8 cellular contexts compared by ENCODE assay signal in genomic region chr16:25110392-25110947, GRCh38. TPM values are rescaled to one million over a fixed set of nuclear protein-coding genes. Genes with fewer than 3 reads are reported as not detected.
DNase-seq lines count a peak whose midpoint lies in the region; ATAC-seq, FAIRE-seq and TF ChIP-seq lines count a peak whose summit lies in the region.

No MANE protein-coding gene starts in this region.

- H3K4me3 ChIP-seq in Peyer's patch (peak overlapping the region; percentile 65 to 94 (median 74)), parathyroid adenoma (ENCODE audit: low read depth, low read length) (peak overlapping the region; percentile 67)

- peaks cover 0 to 51% (median 4%) of the 10 kb centered on the region in 4 donors for H3K4me1 ChIP-seq in Peyer's patch
- H3K4me1 ChIP-seq in parathyroid adenoma = peaks cover 11% of the 10 kb centered on the region

- H3K36me3 ChIP-seq in Peyer's patch (no peaks in the 10 kb centered on the region), parathyroid adenoma (ENCODE audit: control insufficient read depth, insufficient read depth, low read length) (no peaks in the 10 kb centered on the region)

- no peaks in the 10 kb centered on the region for H3K9me3 Mint-ChIP-seq in effector memory CD8-positive, alpha-beta T cell

- no peak for TF ChIP-seq CTCF in Peyer's patch (IDR thresholded peaks at IDR 0.05)
- no peak for TF ChIP-seq CTCF in parathyroid adenoma (IDR thresholded peaks at IDR 0.05)

- FAIRE-seq in frontal cortex (lab: Jason Lieb, UNC) = no peak

- H3K27me3 Mint-ChIP-seq in effector memory CD8-positive, alpha-beta T cell = no peaks in the 10 kb centered on the region

- peak overlapping the region; percentile 91 to 95 for H3K4me3 Mint-ChIP-seq in effector memory CD8-positive, alpha-beta T cell

- peak overlapping the region; percentile 96 for H2AFZ ChIP-seq in parathyroid adenoma

- H3K79me2 ChIP-seq in parathyroid adenoma = peaks cover 29% of the 10 kb centered on the region

- H3K27ac ChIP-seq in Peyer's patch (peak overlapping the region; percentile 71 to 96 (median 81)), parathyroid adenoma (no peak overlapping the region)

- H3K4me2 ChIP-seq in parathyroid adenoma (ENCODE audit: low read length) = no peak overlapping the region

- H3K9me3 ChIP-seq in Peyer's patch (no peaks in the 10 kb centered on the region), parathyroid adenoma (ENCODE audit: control insufficient read depth, low read length) (no peaks in the 10 kb centered on the region)

- H3K27me3 ChIP-seq in Peyer's patch = no peaks in the 10 kb centered on the region
- H3K27me3 ChIP-seq in parathyroid adenoma (ENCODE audit: control insufficient read depth, insufficient read depth, low read length) = no peaks in the 10 kb centered on the region

- H3K4me1 Mint-ChIP-seq in effector memory CD8-positive, alpha-beta T cell (ENCODE audit: low read depth in 2 of 2) = peaks cover 44 to 63% of the 10 kb centered on the region in 2 donors

- H3K27ac Mint-ChIP-seq in effector memory CD8-positive, alpha-beta T cell = peak overlapping the region; percentile 79 to 89

- no peak for ATAC-seq in effector memory CD8-positive, alpha-beta T cell (replicated peaks)
- no peak for ATAC-seq in HG03354 (IDR thresholded peaks at IDR 0.05; ENCODE audit: poor library complexity, severe bottlenecking, unreplicated experiment)

- DNase-seq in NCI-H510A treated with DMSO at 0.1 percent for 48 hours (lab: John Stamatoyannopoulos, UW) = peak; percentile 47
- no peak for DNase-seq in NCI-H510A (lab: John Stamatoyannopoulos, UW)
- DNase-seq in Peyer's patch = no peak
- DNase-seq in effector memory CD8-positive, alpha-beta T cell = no peak
- no peak for DNase-seq in NCI-H526 treated with DMSO at 0.1 percent for 48 hours (lab: John Stamatoyannopoulos, UW)
- no peak for DNase-seq in frontal cortex (ENCODE audit: low spot score in 2 of 2)

- peaks cover 22% of the 10 kb centered on the region for H3K36me3 Mint-ChIP-seq in effector memory CD8-positive, alpha-beta T cell (ENCODE audit: insufficient read depth)

- TF ChIP-seq POLR2A in Peyer's patch (IDR thresholded peaks at IDR 0.05) = no peak

- no peak overlapping the region for H3K9ac ChIP-seq in parathyroid adenoma

RNA-seq across cellular contexts. Expression of gene LCMT1, which starts 1.1 kb away (rescaled TPM):
- 10 to 100 TPM; 10.7 to 56.9 (median 34.4) TPM for total RNA-seq in Peyer's patch
- total RNA-seq in frontal cortex = 53.4 TPM
